20 cellular contexts compared by ENCODE assay signal in the genomic region with DNA sequence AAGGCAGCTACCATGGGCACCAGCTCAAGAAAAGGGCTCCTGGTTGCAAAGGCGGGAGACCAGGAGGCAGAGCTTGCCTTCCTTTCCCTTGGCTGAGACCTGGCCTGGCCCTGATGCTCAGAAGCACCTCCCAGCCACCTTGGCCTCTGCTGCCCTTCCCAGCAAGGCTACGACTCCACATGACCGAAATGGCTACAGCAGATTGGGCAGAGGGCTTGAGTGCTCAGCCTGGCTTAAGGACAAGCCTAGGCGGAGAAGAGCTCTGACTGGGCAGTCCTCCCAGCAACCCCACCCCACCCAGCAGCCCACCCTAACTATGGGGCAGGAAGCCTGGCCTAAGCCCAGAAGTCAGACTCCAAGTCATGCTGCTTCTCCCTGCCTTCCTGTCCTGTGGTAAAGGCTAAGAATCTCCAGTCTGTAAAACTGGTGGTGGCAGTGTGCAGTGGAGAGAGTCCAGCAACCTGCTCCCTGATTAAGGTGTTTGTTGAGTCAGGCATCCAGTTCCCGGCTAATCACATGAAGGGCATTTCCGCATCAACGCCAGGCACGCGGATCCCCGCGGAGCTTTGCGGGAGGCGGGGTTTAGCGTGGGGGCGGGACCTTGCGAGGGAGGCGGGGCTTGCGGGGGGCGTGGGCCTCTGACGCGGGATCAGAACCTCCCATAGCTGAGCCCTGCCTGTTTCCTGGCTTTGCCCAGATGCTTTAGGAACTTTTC.
DNase-seq lines count a peak whose midpoint lies in the region; ATAC-seq, FAIRE-seq and TF ChIP-seq lines count a peak whose summit lies in the region.
"Had no signal": no experiment of that assay in that cellular context is flagged by ENCODE, and none has a peak within 500 bp of the region (broad histone marks: within the 10 kb centered on the region; RNA-seq: fewer than 3 reads in every experiment).

No MANE protein-coding gene starts in this region.

- 42 to 47% methylated on average over 21 of the region's 21 CpGs for WGBS in pancreas, 2 donors

- H3K4me3 ChIP-seq in NT2/D1 (ENCODE audit: insufficient read length, low read depth) (no peak overlapping the region), pancreas (no peak overlapping the region)
- H3K4me3 ChIP-seq: gastrocnemius medialis, right lobe of liver had no signal

- intact Hi-C loops in pancreas (cut with DNase I), result no loop called here

- peak overlapping the region in 1 of 2 donors; percentile 55 for H3K27ac Mint-ChIP-seq in activated naive CD4-positive, alpha-beta T cell treated with anti-CD3 and anti-CD28 coated beads, Interleukin-2, amount 50 U/mL, for 72 hours
- H3K27ac Mint-ChIP-seq: activated CD4-positive, alpha-beta memory T cell treated with anti-CD3 and anti-CD28 coated beads, Interleukin-2, amount 10 ng/mL, durations not matched to agents 7 days and 5 days; activated T-cell treated with anti-CD3 and anti-CD28 coated beads, Interleukin-2, amount 50 U/mL, for 72 hours had no signal

- H3K27me3 ChIP-seq in NT2/D1 (ENCODE audit: insufficient read depth, insufficient read length), result no peaks in the 10 kb centered on the region
- no peaks in the 10 kb centered on the region for H3K27me3 ChIP-seq in pancreas
- H3K27me3 ChIP-seq: right lobe of liver had no signal

- H3K4me1 ChIP-seq in NT2/D1 (ENCODE audit: insufficient read depth, insufficient read length), result peaks cover 2% of the 10 kb centered on the region
- H3K4me1 ChIP-seq in pancreas, result no peaks in the 10 kb centered on the region
- H3K4me1 ChIP-seq: gastrocnemius medialis, right lobe of liver had no signal

- H3K9ac ChIP-seq in NT2/D1 (ENCODE audit: insufficient read length, low read depth), result no peak overlapping the region

- H3K36me3 ChIP-seq in NT2/D1 (ENCODE audit: insufficient read depth, insufficient read length, low read length), result no peaks in the 10 kb centered on the region
- no peaks in the 10 kb centered on the region for H3K36me3 ChIP-seq in pancreas
- H3K36me3 ChIP-seq: gastrocnemius medialis, right lobe of liver had no signal

- H3K9me3 Mint-ChIP-seq in activated naive CD4-positive, alpha-beta T cell treated with anti-CD3 and anti-CD28 coated beads, Interleukin-2, amount 50 U/mL, for 72 hours, result no peaks in the 10 kb centered on the region
- H3K9me3 Mint-ChIP-seq: activated CD4-positive, alpha-beta memory T cell treated with anti-CD3 and anti-CD28 coated beads, Interleukin-2, amount 10 ng/mL, durations not matched to agents 7 days and 5 days; activated T-cell treated with anti-CD3 and anti-CD28 coated beads, Interleukin-2, amount 50 U/mL, for 72 hours; central memory CD8-positive, alpha-beta T cell had no signal

- no peaks in the 10 kb centered on the region for H3K36me3 Mint-ChIP-seq in activated naive CD4-positive, alpha-beta T cell treated with anti-CD3 and anti-CD28 coated beads, Interleukin-2, amount 50 U/mL, for 72 hours

- TF ChIP-seq CTCF in pancreas (IDR thresholded peaks at IDR 0.05), result no peak

- ATAC-seq in pancreas (peak; percentile 78 to 89 (median 85)), GM19351 (IDR thresholded peaks at IDR 0.05; ENCODE audit: unreplicated experiment) (no peak)
- no peak for ATAC-seq in activated naive CD4-positive, alpha-beta T cell treated with anti-CD3 and anti-CD28 coated beads, Interleukin-2, amount 50 U/mL, for 72 hours
- ATAC-seq: activated T-cell treated with anti-CD3 and anti-CD28 coated beads, Interleukin-2, amount 50 U/mL, for 72 hours; gastrocnemius medialis had no signal

- H3K9me3 ChIP-seq in NT2/D1 (ENCODE audit: insufficient read depth, low read length) (no peaks in the 10 kb centered on the region), pancreas (no peaks in the 10 kb centered on the region)
- H3K9me3 ChIP-seq: gastrocnemius medialis, right lobe of liver had no signal

- FAIRE-seq in pancreas (lab: Jason Lieb, UNC), result no peak
- FAIRE-seq: endometrium had no signal

- DNase-seq in COLO829 (ENCODE audit: low spot score) (peak; percentile 13), NT2/D1 (ENCODE audit: low read depth, low spot score) (peak; percentile 43), germinal center (ENCODE audit: low spot score) (peak; percentile 39), pancreas (peak in 5 of 6 donors; percentile 21 to 70 (median 56)), DMS 273 treated with DMSO at 0.1 percent for 48 hours (lab: John Stamatoyannopoulos, UW) (no peak)
- DNase-seq in activated naive CD4-positive, alpha-beta T cell treated with anti-CD3 and anti-CD28 coated beads, Interleukin-2, amount 50 U/mL, for 72 hours (ENCODE audit: low spot score in 2 of 2), result no peak
- DNase-seq in activated CD4-positive, alpha-beta T cell treated with anti-CD3 and anti-CD28 coated beads, Interleukin-2, amount 50 U/mL, for 4 hours, result no peak
- DNase-seq: ACHN; activated CD4-positive, alpha-beta memory T cell treated with anti-CD3 and anti-CD28 coated beads, Interleukin-2, amount 10 ng/mL, durations not matched to agents 7 days and 5 days; activated T-cell treated with anti-CD3 and anti-CD28 coated beads, Interleukin-2, amount 50 U/mL, for 72 hours; gastrocnemius medialis; GDM1; Karpas-422; NCI-H446; right lobe of liver; stimulated activated CD4-positive, alpha-beta T cell treated with anti-CD3 and anti-CD28 coated beads, Interleukin-4, amount 100 ng/mL, for 24 hours had no signal

- H3K27ac ChIP-seq in pancreas, result no peak overlapping the region
- H3K27ac ChIP-seq: gastrocnemius medialis, HL-60, right lobe of liver had no signal

Comparison
In these comparisons a context has a peak if more than half of its experiments do, and no peak if none do; other contexts are left out.
1. DNase-seq: peak in COLO829 (single experiment), NT2/D1 (single experiment), germinal center (single experiment) and pancreas (5 of 6); none in DMS 273 treated with DMSO at 0.1 percent for 48 hours (single experiment), activated naive CD4-positive, alpha-beta T cell treated with anti-CD3 and anti-CD28 coated beads, Interleukin-2, amount 50 U/mL, for 72 hours (0 of 2) and activated CD4-positive, alpha-beta T cell treated with anti-CD3 and anti-CD28 coated beads, Interleukin-2, amount 50 U/mL, for 4 hours (0 of 2).
2. ATAC-seq: peak in pancreas (4 of 4); none in GM19351 (single experiment) and activated naive CD4-positive, alpha-beta T cell treated with anti-CD3 and anti-CD28 coated beads, Interleukin-2, amount 50 U/mL, for 72 hours (0 of 2).